30 cellular contexts compared by ENCODE assay signal in genomic region chr1:11184973-11185372, GRCh38. TPM values are rescaled to one million over a fixed set of nuclear protein-coding genes. Genes with fewer than 3 reads are reported as not detected.
"Had no signal": no experiment of that assay in that cellular context is flagged by ENCODE, and none has a peak within 500 bp of the region (broad histone marks: within the 10 kb centered on the region; RNA-seq: fewer than 3 reads in every experiment).

No MANE protein-coding gene starts in this region.

- ATAC-seq: activated CD4-positive, CD25-positive, alpha-beta regulatory T cell treated with anti-CD3 and anti-CD28 coated beads, Interleukin-2, amount 50 U/mL, for 24 hours; naive thymus-derived CD8-positive, alpha-beta T cell had no signal

- H3K9me3 Mint-ChIP-seq: activated CD4-positive, alpha-beta memory T cell treated with anti-CD3 and anti-CD28 coated beads for 36 hours; activated CD4-positive, alpha-beta T cell treated with anti-CD3 and anti-CD28 coated beads, Interleukin-2, amount 10 ng/mL, durations not matched to agents 24 days and 14 days; activated naive CD4-positive, alpha-beta T cell treated with anti-CD3 and anti-CD28 coated beads, Interleukin-2, amount 10 ng/mL, durations not matched to agents 7 days and 5 days; activated naive CD8-positive, alpha-beta T cell treated with anti-CD3 and anti-CD28 coated beads, Interleukin-2, amount 10 ng/mL, durations not matched to agents 7 days and 5 days; memory B cell; naive thymus-derived CD8-positive, alpha-beta T cell; neural crest cell; T-helper 1 cell treated with Interleukin-12 subunit alpha and Interleukin-12 subunit beta and Interleukin-4 antibody, amounts not matched to agents 30 μg/mL and 1 μg/mL, for 36 hours had no signal

- H3K4me1 ChIP-seq: transverse colon had no signal

- H3K4me1 Mint-ChIP-seq: activated naive CD4-positive, alpha-beta T cell treated with anti-CD3 and anti-CD28 coated beads, Interleukin-2, amount 10 ng/mL, durations not matched to agents 7 days and 5 days; activated naive CD8-positive, alpha-beta T cell treated with anti-CD3 and anti-CD28 coated beads, Interleukin-2, amount 10 ng/mL, durations not matched to agents 7 days and 5 days; memory B cell had no signal

- H3K4me3 Mint-ChIP-seq: activated CD4-positive, alpha-beta memory T cell treated with anti-CD3 and anti-CD28 coated beads for 36 hours; activated CD4-positive, alpha-beta T cell treated with anti-CD3 and anti-CD28 coated beads, Interleukin-2, amount 10 ng/mL, durations not matched to agents 24 days and 14 days; activated naive CD4-positive, alpha-beta T cell treated with anti-CD3 and anti-CD28 coated beads, Interleukin-2, amount 10 ng/mL, durations not matched to agents 7 days and 5 days; activated naive CD8-positive, alpha-beta T cell treated with anti-CD3 and anti-CD28 coated beads, Interleukin-2, amount 10 ng/mL, durations not matched to agents 7 days and 5 days; memory B cell; naive thymus-derived CD8-positive, alpha-beta T cell; neural crest cell; T-helper 1 cell treated with Interleukin-12 subunit alpha and Interleukin-12 subunit beta and Interleukin-4 antibody, amounts not matched to agents 30 μg/mL and 1 μg/mL, for 36 hours had no signal

- H3K9me3 ChIP-seq: ascending aorta, esophagus muscularis mucosa, transverse colon had no signal

- DNase-seq: activated CD4-positive, alpha-beta memory T cell treated with anti-CD3 and anti-CD28 coated beads for 36 hours; activated CD4-positive, alpha-beta T cell treated with anti-CD3 and anti-CD28 coated beads, Interleukin-2, amount 10 ng/mL, durations not matched to agents 24 days and 14 days; activated CD8-positive, alpha-beta memory T cell treated with anti-CD3 and anti-CD28 coated beads, Interleukin-2, amount 50 U/mL, for 4 hours; activated gamma-delta T cell; activated naive CD4-positive, alpha-beta T cell treated with anti-CD3 and anti-CD28 coated beads, Interleukin-2, amount 10 ng/mL, durations not matched to agents 7 days and 5 days; activated naive CD8-positive, alpha-beta T cell treated with anti-CD3 and anti-CD28 coated beads, Interleukin-2, amount 10 ng/mL, durations not matched to agents 7 days and 5 days; activated T-cell treated with anti-CD3 and anti-CD28 coated beads, Interleukin-2, amount 50 U/mL, for 1 hour; brain microvascular endothelial cell; caudate nucleus; foreskin melanocyte; midbrain; naive thymus-derived CD8-positive, alpha-beta T cell; nucleus accumbens; stimulated activated CD4-positive, alpha-beta T cell treated with anti-CD3 and anti-CD28 coated beads, Interleukin-15, amount 100 ng/mL, for 24 hours; stimulated activated CD4-positive, alpha-beta T cell treated with anti-CD3 and anti-CD28 coated beads, Interleukin-2, amount 100 ng/mL, for 24 hours; stimulated activated naive CD4-positive, alpha-beta T cell treated with Interleukin-2 at 50 U/mL for 16 hours; SW 1271; T-helper 9 cell; transverse colon; WERI-Rb-1 had no signal

- H3K27me3 Mint-ChIP-seq: activated CD4-positive, alpha-beta memory T cell treated with anti-CD3 and anti-CD28 coated beads for 36 hours; activated CD4-positive, alpha-beta T cell treated with anti-CD3 and anti-CD28 coated beads, Interleukin-2, amount 10 ng/mL, durations not matched to agents 24 days and 14 days; activated naive CD4-positive, alpha-beta T cell treated with anti-CD3 and anti-CD28 coated beads, Interleukin-2, amount 10 ng/mL, durations not matched to agents 7 days and 5 days; activated naive CD8-positive, alpha-beta T cell treated with anti-CD3 and anti-CD28 coated beads, Interleukin-2, amount 10 ng/mL, durations not matched to agents 7 days and 5 days; memory B cell; naive thymus-derived CD8-positive, alpha-beta T cell had no signal

- FAIRE-seq: islet of Langerhans, TTC549 had no signal

- H3K36me3 Mint-ChIP-seq: activated naive CD8-positive, alpha-beta T cell treated with anti-CD3 and anti-CD28 coated beads, Interleukin-2, amount 10 ng/mL, durations not matched to agents 7 days and 5 days had no signal

- H3K36me3 ChIP-seq: transverse colon had no signal

- H3K27ac ChIP-seq: ascending aorta, brain microvascular endothelial cell, esophagus muscularis mucosa, parathyroid adenoma, transverse colon, WERI-Rb-1 had no signal

- H3K27ac Mint-ChIP-seq: activated CD4-positive, alpha-beta memory T cell treated with anti-CD3 and anti-CD28 coated beads for 36 hours; activated CD4-positive, alpha-beta T cell treated with anti-CD3 and anti-CD28 coated beads, Interleukin-2, amount 10 ng/mL, durations not matched to agents 24 days and 14 days; activated naive CD4-positive, alpha-beta T cell treated with anti-CD3 and anti-CD28 coated beads, Interleukin-2, amount 10 ng/mL, durations not matched to agents 7 days and 5 days; activated naive CD8-positive, alpha-beta T cell treated with anti-CD3 and anti-CD28 coated beads, Interleukin-2, amount 10 ng/mL, durations not matched to agents 7 days and 5 days; memory B cell; T-helper 1 cell treated with Interleukin-12 subunit alpha and Interleukin-12 subunit beta and Interleukin-4 antibody, amounts not matched to agents 30 μg/mL and 1 μg/mL, for 36 hours had no signal

- H3K4me3 ChIP-seq: ascending aorta, esophagus muscularis mucosa, transverse colon had no signal

- H3K27me3 ChIP-seq: ascending aorta, brain microvascular endothelial cell, esophagus muscularis mucosa, transverse colon had no signal

RNA-seq across cellular contexts. Expression of gene ANGPTL7, which starts 4.2 kb away (rescaled TPM):
- total RNA-seq: activated CD4-positive, alpha-beta memory T cell treated with anti-CD3 and anti-CD28 coated beads for 36 hours; activated CD4-positive, alpha-beta T cell treated with anti-CD3 and anti-CD28 coated beads, Interleukin-2, amount 10 ng/mL, durations not matched to agents 24 days and 14 days; activated CD8-positive, alpha-beta memory T cell treated with anti-CD3 and anti-CD28 coated beads for 36 hours; activated naive CD8-positive, alpha-beta T cell treated with anti-CD3 and anti-CD28 coated beads, Interleukin-2, amount 10 ng/mL, durations not matched to agents 7 days and 5 days; naive thymus-derived CD8-positive, alpha-beta T cell had no signal
- polyA plus RNA-seq: naive thymus-derived CD8-positive, alpha-beta T cell had no signal
